In the genomic region with DNA sequence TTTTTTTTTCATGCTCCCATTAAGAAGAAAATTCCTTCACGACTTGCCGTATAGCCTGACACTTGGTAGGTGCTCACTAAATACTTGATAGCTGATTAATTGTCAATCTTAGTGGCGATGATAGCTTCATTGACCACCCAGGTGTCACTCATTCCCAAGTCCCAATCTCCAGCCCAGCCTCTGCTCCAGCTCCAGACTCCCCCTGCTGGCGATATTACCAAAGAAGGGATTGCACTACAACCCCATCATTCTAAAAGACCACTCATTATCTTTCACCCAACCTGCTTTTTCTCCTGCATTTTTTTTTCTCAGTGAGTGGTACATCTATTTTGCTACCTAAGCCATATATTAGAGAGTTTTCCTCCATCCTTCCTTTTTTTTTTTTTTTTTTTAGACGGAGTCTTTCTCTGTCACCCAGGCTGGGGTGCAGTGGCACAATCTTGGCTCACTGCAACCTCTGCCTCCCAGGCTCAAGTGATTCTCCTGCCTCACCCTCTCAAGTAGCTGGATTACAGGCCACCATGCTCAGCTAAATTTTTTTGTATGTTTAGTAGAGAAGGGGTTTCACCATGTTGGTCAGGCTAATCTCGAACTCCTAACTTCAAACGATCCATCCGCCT, we compare ENCODE assay signal across 8 cellular contexts. TPM values are rescaled to one million over a fixed set of nuclear protein-coding genes. Genes with fewer than 3 reads are reported as not detected.
DNase-seq lines count a peak whose midpoint lies in the region; ATAC-seq and TF ChIP-seq lines count a peak whose summit lies in the region.

No MANE protein-coding gene starts in this region.

- H3K27ac ChIP-seq in A673 (ENCODE audit: low read depth, low read length, poor library complexity, severe bottlenecking) (no peak overlapping the region), IMR-90 (ENCODE audit: insufficient read depth, low read length) (no peak overlapping the region)

- H4K91ac ChIP-seq in IMR-90 (ENCODE audit: insufficient read depth, low read depth, low read length), result no peak overlapping the region

- intact Hi-C loops in A673 (cut with micrococcal nuclease; ENCODE audit: unreplicated experiment) (loop anchor here (1.0 kb wide), 2 partner anchors 259 to 277 kb away; no protein-coding TSS in a partner anchor), IMR-90 (cut with micrococcal nuclease) (no loop called here)

- no peaks in the 10 kb centered on the region for H4K20me1 ChIP-seq in IMR-90 (ENCODE audit: insufficient read depth, low read length)

- H3K9ac ChIP-seq in IMR-90 (ENCODE audit: low read depth, low read length), result no peak overlapping the region

- H3K27me3 ChIP-seq in A673 (replicated peaks; ENCODE audit: insufficient read depth, low read depth, low read length, poor library complexity) (no peaks in the 10 kb centered on the region), IMR-90 (ENCODE audit: control insufficient read depth, insufficient read depth, low read length) (peaks cover 13% of the 10 kb centered on the region)

- no peak overlapping the region for H3K23ac ChIP-seq in IMR-90 (ENCODE audit: low read depth, low read length)

- no peak overlapping the region for H2BK20ac ChIP-seq in IMR-90 (ENCODE audit: low read depth, low read length)

- H2AK9ac ChIP-seq in IMR-90 (replicated peaks; ENCODE audit: low read depth, low read length, poor library complexity), result no peak overlapping the region

- no peak overlapping the region for H2BK5ac ChIP-seq in IMR-90 (ENCODE audit: low read depth, low read length, poor library complexity, severe bottlenecking)

- no peak overlapping the region for H3K18ac ChIP-seq in IMR-90 (ENCODE audit: low read depth, low read length)

- H3K4me3 ChIP-seq in A673 (ENCODE audit: low read depth, low read length, poor library complexity, severe bottlenecking), result no peak overlapping the region
- no peak overlapping the region for H3K4me3 ChIP-seq in IMR-90 (ENCODE audit: insufficient read depth, low read depth, low read length)
- no peak overlapping the region for H3K4me3 ChIP-seq in astrocyte of the spinal cord (ENCODE audit: low read depth, low read length)

- H3K9me3 ChIP-seq in A673 (ENCODE audit: low read depth, low read length, poor library complexity, severe bottlenecking) (no peaks in the 10 kb centered on the region), IMR-90 (ENCODE audit: control insufficient read depth, insufficient read depth, low read length) (no peaks in the 10 kb centered on the region)

- no peak overlapping the region for H4K8ac ChIP-seq in IMR-90 (ENCODE audit: low read depth in 2 of 2, low read length in 2 of 2)

- H3K56ac ChIP-seq in IMR-90 (ENCODE audit: extremely low read depth, insufficient read depth, low read length), result no peak overlapping the region

- H4K5ac ChIP-seq in IMR-90 (ENCODE audit: low read depth, low read length), result no peak overlapping the region

- POLR2A ChIA-PET in A673 (lab: Charles Lee; ENCODE audit: low non-redundant PET), result interaction anchor here (0.7 kb wide), 3 partner anchors 10 to 892 kb away, joined by 3 read pairs; no protein-coding TSS in a partner anchor
- POLR2A ChIA-PET in GM10248 (lab: Yijun Ruan, JAX), result no interaction called here
- POLR2A ChIA-PET in IMR-90 (lab: Charles Lee; ENCODE audit: unreplicated experiment), result no interaction called here

- no peak overlapping the region for H2AFZ ChIP-seq in IMR-90 (replicated peaks; ENCODE audit: low read length, poor library complexity)

- no peak for TF ChIP-seq POLR2A in IMR-90 (IDR thresholded peaks at IDR 0.05; ENCODE audit: low read depth, low read length)

- dilution Hi-C loops in IMR-90 (cut with HindIII; ENCODE audit: low sequenced_read_pairs, unreplicated experiment), result no loop called here

- no peaks in the 10 kb centered on the region for H3K79me1 ChIP-seq in IMR-90 (ENCODE audit: low read depth in 1 of 2, low read length in 2 of 2)

- CTCF ChIA-PET in A673 (lab: Charles Lee) (interaction anchor here (0.5 to 1.2 kb wide), 7 partner anchors 11 to 258 kb away, joined by 3 to 8 read pairs (median 4); no protein-coding TSS in a partner anchor), GM10248 (lab: Yijun Ruan, JAX) (interaction anchor here (0.7 to 10.7 kb wide), 42 partner anchors 8 to 816 kb away, joined by 3 to 72 read pairs (median 5); a partner anchor contains a TSS), IMR-90 (lab: Yijun Ruan, JAX) (interaction anchor here (0.6 to 2.8 kb wide), 17 partner anchors 9 to 642 kb away, joined by 3 to 15 read pairs (median 3); a partner anchor contains a TSS)

- ATAC-seq in IMR-90 (ENCODE audit: low read depth) (peak; percentile 70; the same call in 1 of the 2 replicates), GM18858 (IDR thresholded peaks at IDR 0.05; ENCODE audit: unreplicated experiment) (no peak)

- no peaks in the 10 kb centered on the region for H3K36me3 ChIP-seq in A673 (ENCODE audit: insufficient read depth, low read length, poor library complexity, severe bottlenecking)
- no peaks in the 10 kb centered on the region for H3K36me3 ChIP-seq in IMR-90 (ENCODE audit: control insufficient read depth, insufficient read depth, low read length)

- peak; percentile 67 for TF ChIP-seq RAD21 in IMR-90 (IDR thresholded peaks at IDR 0.05; ENCODE audit: low read length)

- no peaks in the 10 kb centered on the region; the same call in 1 of the 2 replicates for H3K9me1 ChIP-seq in IMR-90 (ENCODE audit: insufficient read depth, low read length)

- peak; percentile 90 for TF ChIP-seq CTCF in A673 (conservative IDR thresholded peaks at IDR 0.05; ENCODE audit: low read depth, low read length)
- TF ChIP-seq CTCF in GM10248 (IDR thresholded peaks at IDR 0.05; ENCODE audit: control extremely low read depth, extremely low read depth, low read depth, missing control alignments), result peak; percentile 75
- peak; percentile 67 for TF ChIP-seq CTCF in IMR-90 (conservative IDR thresholded peaks at IDR 0.05; ENCODE audit: low read depth, low read length)
- TF ChIP-seq CTCF in astrocyte of the spinal cord (IDR thresholded peaks at IDR 0.05; ENCODE audit: low read depth, low read length), result peak; percentile 89

- in situ Hi-C loops in IMR-90 (cut with MboI; ENCODE audit: low sequenced_read_pairs) (no loop called here), astrocyte of the spinal cord (cut with HindIII; ENCODE audit: low sequenced_read_pairs) (loop anchor here (25.0 kb wide), 1 partner anchor 259 kb away; no protein-coding TSS in a partner anchor)

- no peak overlapping the region for H2BK15ac ChIP-seq in IMR-90 (ENCODE audit: low read depth, low read length)

- no peak overlapping the region for H3K4me2 ChIP-seq in IMR-90 (ENCODE audit: low read depth, low read length)

- no peak overlapping the region for H2AK5ac ChIP-seq in IMR-90 (ENCODE audit: low read depth, low read length)

- WGBS in IMR-90 (ENCODE audit: extremely low coverage in 2 of 2, insufficient read length in 1 of 2), 2 experiments, result 92% methylated on average over 2 of the region's 8 CpGs; no CpG with 5 or more reads in 1 of the 2 experiments

- no peak overlapping the region for H3K4ac ChIP-seq in IMR-90 (ENCODE audit: low read depth, low read length)

- BruUV-seq in A673 (replicated peaks; lab: Mats Ljungman, UMichigan) (no TSS peak), IMR-90 (replicated peaks; lab: Mats Ljungman, UMichigan) (no TSS peak)

- H3K4me1 ChIP-seq in A673 (ENCODE audit: insufficient read depth, low read length, poor library complexity, severe bottlenecking), result no peaks in the 10 kb centered on the region
- no peaks in the 10 kb centered on the region for H3K4me1 ChIP-seq in IMR-90 (ENCODE audit: control insufficient read depth, insufficient read depth, low read length)

- H3K14ac ChIP-seq in IMR-90 (replicated peaks; ENCODE audit: low read depth, low read length), result no peak overlapping the region

- no peak overlapping the region for H2BK120ac ChIP-seq in IMR-90 (ENCODE audit: low read depth, low read length)

- peak; percentile 63 for DNase-seq in A673 (ENCODE audit: low spot score)
- DNase-seq in GM10248 (ENCODE audit: extremely low spot score), result peak; percentile 60
- peak; percentile 25 for DNase-seq in IMR-90
- DNase-seq in SHP77 treated with DMSO at 0.1 percent for 48 hours (lab: John Stamatoyannopoulos, UW), result peak; percentile 15
- DNase-seq in astrocyte of the spinal cord (ENCODE audit: low read depth, low spot score), result peak; percentile 41
- peak; percentile 16 for DNase-seq in kidney glomerular epithelial cell (lab: John Stamatoyannopoulos, UW)
- DNase-seq in stimulated activated CD8-positive, alpha-beta memory T cell treated with anti-CD3 and anti-CD28 coated beads, Interleukin-2, amount 100 ng/mL, for 48 hours (ENCODE audit: low read depth in 2 of 2), result peak; percentile 1 to 24

TF ChIP-seq in IMR-90, 13 proteins besides CTCF, POLR2A, EP300 and RAD21:
- no peak for TF ChIP-seq MAFK (IDR thresholded peaks at IDR 0.05; ENCODE audit: low read depth, low read length)
- no peak for TF ChIP-seq RFX5 (IDR thresholded peaks at IDR 0.05; ENCODE audit: low read depth, low read length)
- TF ChIP-seq SMC3 (IDR thresholded peaks at IDR 0.05; ENCODE audit: low read depth, low read length), result peak; percentile 50

RNA-seq across cellular contexts. Expression of a gene that starts 19.5 kb away (rescaled TPM):
- total RNA-seq in A673 (2021), result 51.6 and 51.9 TPM in 2 replicates
- 31.9 and 46.1 TPM in 2 replicates for total RNA-seq in IMR-90 (2012; rRNA removed)
- 23.6 and 25.9 TPM in 2 replicates for polyA plus RNA-seq in IMR-90 (2012; rRNA removed)
- 6.3 and 8.4 TPM in 2 replicates for polyA plus RNA-seq in IMR-90 (2012; cell fraction: cytosol; rRNA removed)
- 4.1 and 14.8 TPM in 2 replicates for polyA plus RNA-seq in IMR-90 (2012; cell fraction: nucleus; rRNA removed; ENCODE audit: low replicate concordance)

RNA-seq across cellular contexts. Expression of a gene that starts 20.6 kb away (rescaled TPM):
- total RNA-seq in A673 (2021) (not detected in 2 replicates), IMR-90 (2012; rRNA removed) (not detected in 2 replicates)
- not detected in 2 replicates for polyA plus RNA-seq in IMR-90 (2012; rRNA removed)
- polyA plus RNA-seq in IMR-90 (2012; cell fraction: cytosol; rRNA removed), result not detected in 2 replicates
- not detected in 2 replicates for polyA plus RNA-seq in IMR-90 (2012; cell fraction: nucleus; rRNA removed; ENCODE audit: low replicate concordance)

RNA-seq across cellular contexts. Expression of a gene that starts 41.3 kb away (rescaled TPM):
- total RNA-seq in A673 (2021) (21.7 and 23.0 TPM in 2 replicates), IMR-90 (2012; rRNA removed) (29.8 and 39.2 TPM in 2 replicates)
- polyA plus RNA-seq in IMR-90 (2012; rRNA removed), result 9.3 and 12.8 TPM in 2 replicates
- polyA plus RNA-seq in IMR-90 (2012; cell fraction: cytosol; rRNA removed), result 3.6 and 7.2 TPM in 2 replicates
- 1.4 and 16.5 TPM in 2 replicates for polyA plus RNA-seq in IMR-90 (2012; cell fraction: nucleus; rRNA removed; ENCODE audit: low replicate concordance)

Comparison
In these comparisons a context has a peak if more than half of its experiments do, and no peak if none do; other contexts are left out.
1. DNase-seq: peak in every context shown above with its lines; median percentile 63 in A673; 60 in GM10248; 41 in astrocyte of the spinal cord; 25 in IMR-90; 16 in kidney glomerular epithelial cell; 15 in SHP77 treated with DMSO at 0.1 percent for 48 hours; 12 in stimulated activated CD8-positive, alpha-beta memory T cell treated with anti-CD3 and anti-CD28 coated beads, Interleukin-2, amount 100 ng/mL, for 48 hours.